In the genomic region with DNA sequence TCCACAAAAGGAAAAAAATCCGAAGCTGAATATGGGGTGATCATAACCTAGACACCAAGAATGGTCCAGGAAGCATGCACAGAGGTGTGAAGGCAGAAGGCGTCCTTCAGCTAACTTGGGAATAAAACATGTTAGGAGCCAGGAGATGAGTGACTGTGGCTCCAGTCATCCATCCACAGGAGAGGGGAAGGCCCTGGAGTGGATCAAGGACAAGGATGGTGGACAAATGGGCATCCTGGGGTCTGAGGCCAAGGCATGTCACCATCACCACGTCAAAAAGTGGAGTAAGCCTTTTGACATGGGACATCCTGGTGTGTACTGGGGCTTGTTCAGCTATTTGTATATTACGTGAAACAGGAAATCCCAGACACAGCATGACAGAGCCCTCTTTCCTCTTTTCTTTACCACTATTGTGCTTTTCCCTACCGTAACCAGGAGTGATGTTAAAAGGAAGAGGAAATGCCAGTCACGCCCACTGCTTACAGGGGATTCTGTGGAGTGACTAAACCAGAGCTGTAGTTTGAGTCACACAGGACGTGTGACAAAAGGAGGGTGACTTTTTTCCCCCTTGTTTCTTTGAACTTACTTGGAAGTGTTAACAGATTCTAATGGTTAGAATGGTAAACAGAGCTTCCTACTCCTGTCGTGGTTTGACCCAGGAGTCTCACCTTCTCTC, we compare ENCODE assay signal across 8 cellular contexts. TPM values are rescaled to one million over a fixed set of nuclear protein-coding genes. Genes with fewer than 3 reads are reported as not detected.
DNase-seq lines count a peak whose midpoint lies in the region; ATAC-seq and TF ChIP-seq lines count a peak whose summit lies in the region.

No MANE protein-coding gene starts in this region.

- H3K36me3 ChIP-seq in left ventricle myocardium inferior, result no peaks in the 10 kb centered on the region

- H3K4me1 ChIP-seq in left ventricle myocardium inferior, result peaks cover 17% of the 10 kb centered on the region

- peak overlapping the region; percentile 66 for H3K27ac ChIP-seq in left ventricle myocardium inferior (replicated peaks)

- no peak overlapping the region for H3K4me3 ChIP-seq in left ventricle myocardium inferior

- intact Hi-C loops in left ventricle myocardium inferior (cut with micrococcal nuclease), result no loop called here

- DNase-seq in DMS53 (lab: John Stamatoyannopoulos, UW) (peak; percentile 93), HT-29 (ENCODE audit: low spot score) (peak; percentile 93), activated T-cell treated with anti-CD3 and anti-CD28 coated beads for 48 hours (ENCODE audit: low read depth) (peak; percentile 38), left ventricle myocardium inferior (no peak), SHP77 (lab: John Stamatoyannopoulos, UW) (no peak)
- peak; percentile 38 to 52 (median 51) for DNase-seq in stimulated activated CD4-positive, alpha-beta T cell treated with anti-CD3 and anti-CD28 coated beads, TNF-alpha, amount 100 ng/mL, for 24 hours (ENCODE audit: low read depth in 3 of 3)
- DNase-seq in effector CD4-positive, alpha-beta T cell, result no peak

- H3K9me3 ChIP-seq in left ventricle myocardium inferior (replicated peaks), result no peaks in the 10 kb centered on the region

- TF ChIP-seq CTCF in left ventricle myocardium inferior (IDR thresholded peaks at IDR 0.05; ENCODE audit: borderline replicate concordance), result no peak

- no peaks in the 10 kb centered on the region for H3K27me3 ChIP-seq in left ventricle myocardium inferior (ENCODE audit: low read depth)

- peak; percentile 64 for ATAC-seq in GM21528 (IDR thresholded peaks at IDR 0.05; ENCODE audit: low FRiP score, unreplicated experiment)

RNA-seq across cellular contexts. Expression of gene ACSL5, which starts 15.4 kb away (rescaled TPM):
- total RNA-seq in HT-29 (2014; rRNA removed; shearing (Covaris generic)), result 122 and 133 TPM in 2 replicates
- total RNA-seq in left ventricle myocardium inferior, result 5.6 TPM

RNA-seq across cellular contexts. Expression of gene ZDHHC6, which starts 57.4 kb away (rescaled TPM):
- total RNA-seq in HT-29 (2014; rRNA removed; shearing (Covaris generic)), result 23.1 and 25.1 TPM in 2 replicates
- 21.2 TPM for total RNA-seq in left ventricle myocardium inferior

RNA-seq across cellular contexts. Expression of gene VTI1A, which starts 57.7 kb away (rescaled TPM):
- total RNA-seq in HT-29 (2014; rRNA removed; shearing (Covaris generic)), result 24.8 and 30.5 TPM in 2 replicates
- total RNA-seq in left ventricle myocardium inferior, result 20.5 TPM

Comparison
In these comparisons a context has a peak if more than half of its experiments do, and no peak if none do; other contexts are left out.
1. DNase-seq: peak in DMS53 (single experiment), HT-29 (single experiment), activated T-cell treated with anti-CD3 and anti-CD28 coated beads for 48 hours (single experiment) and stimulated activated CD4-positive, alpha-beta T cell treated with anti-CD3 and anti-CD28 coated beads, TNF-alpha, amount 100 ng/mL, for 24 hours (3 of 3); none in left ventricle myocardium inferior (single experiment), effector CD4-positive, alpha-beta T cell (single experiment) and SHP77 (0 of 2).
2. RNA of gene ACSL5, which starts 15.4 kb away (total RNA-seq): 122 to 133 TPM in HT-29; 5.6 TPM in left ventricle myocardium inferior (single experiment); every median in the first group is over 10 times any median in the second.